Comparison of ENCODE assay signal across 7 cellular contexts in the genomic region with DNA sequence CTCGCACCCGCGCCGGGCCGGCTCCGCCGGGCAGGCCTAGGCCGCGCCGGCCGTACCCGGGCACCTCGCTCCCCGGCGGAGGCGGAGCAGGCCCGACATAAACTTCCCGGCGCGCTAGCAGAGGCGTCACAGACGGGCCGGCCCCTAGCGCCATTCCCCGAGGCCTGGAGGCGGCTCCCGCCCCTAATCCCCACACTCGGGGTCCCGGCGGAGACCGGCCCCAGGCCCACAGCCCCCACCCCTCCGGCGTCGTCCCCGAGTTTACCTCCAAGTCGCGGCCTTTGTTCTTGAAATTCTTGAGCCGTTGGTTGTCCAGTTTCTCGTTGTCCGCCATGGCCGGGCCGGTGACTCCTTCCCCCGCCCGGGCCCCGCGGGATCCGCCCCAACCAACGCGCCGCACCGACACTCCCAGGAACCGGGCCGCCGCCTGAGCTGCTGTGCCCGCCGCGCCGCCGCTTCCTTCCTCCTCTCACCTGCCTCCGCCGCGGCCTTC. TPM values are rescaled to one million over a fixed set of nuclear protein-coding genes. Genes with fewer than 3 reads are reported as not detected.
A peak's percentile ranks its signal among the peaks of the same experiment; 100 is the strongest.
DNase-seq lines count a peak whose midpoint lies in the region; ATAC-seq and TF ChIP-seq lines count a peak whose summit lies in the region.

No MANE protein-coding gene starts in this region.

- H3K36me3 ChIP-seq in GM23338 (ENCODE audit: insufficient read depth) (no peaks in the 10 kb centered on the region), KOPT-K1 (ENCODE audit: insufficient read depth, low read length) (peaks cover 19% of the 10 kb centered on the region), right lobe of liver (no peaks in the 10 kb centered on the region)

- TF ChIP-seq POLR2A in GM15510 (IDR thresholded peaks at IDR 0.05; ENCODE audit: borderline replicate concordance, extremely low read depth, insufficient read length) = peak; percentile 29
- no peak for TF ChIP-seq POLR2A in right lobe of liver (IDR thresholded peaks at IDR 0.05)

- peak overlapping the region; percentile 87 for H3K4me3 ChIP-seq in GM23338
- H3K4me3 ChIP-seq in coronary artery = peak overlapping the region; percentile 88
- peak overlapping the region; percentile 75 to 76 (median 75) for H3K4me3 ChIP-seq in right lobe of liver

- H3K9me3 ChIP-seq in KOPT-K1 (ENCODE audit: insufficient read depth, low read length, poor library complexity, severe bottlenecking) (no peaks in the 10 kb centered on the region), right lobe of liver (no peaks in the 10 kb centered on the region)

- H3K79me2 ChIP-seq in GM23338 (replicated peaks; ENCODE audit: insufficient read depth) = peaks cover 55% of the 10 kb centered on the region

- no peaks in the 10 kb centered on the region for H3F3A ChIP-seq in GM23338 (replicated peaks; ENCODE audit: low read depth)

- H4K20me1 ChIP-seq in GM23338 (replicated peaks; ENCODE audit: insufficient read depth) = peaks cover 37% of the 10 kb centered on the region

- peak overlapping the region; percentile 70 for H3K4me2 ChIP-seq in GM23338

- intact Hi-C loops in right lobe of liver (cut with DNase I) = no loop called here

- ATAC-seq in GM23338 (peak; percentile 58), right lobe of liver (peak; percentile 50 to 77 (median 72))

- H2AFZ ChIP-seq in GM23338 = no peak overlapping the region

- H3K27ac Mint-ChIP-seq in GM23338 = no peak overlapping the region

- peaks cover 45% of the 10 kb centered on the region for H3K36me3 Mint-ChIP-seq in GM23338 (ENCODE audit: low read depth)

- H3K9me3 Mint-ChIP-seq in GM23338 = peaks cover 20% of the 10 kb centered on the region

- H3K4me3 Mint-ChIP-seq in GM23338 = peak overlapping the region; percentile 94; the same call in 2 of the 3 replicates

- TF ChIP-seq CTCF in GM23338 (conservative IDR thresholded peaks at IDR 0.05; ENCODE audit: low read depth in 2 of 2) = no peak
- TF ChIP-seq CTCF in VCaP (conservative IDR thresholded peaks at IDR 0.05) = no peak
- TF ChIP-seq CTCF in coronary artery (IDR thresholded peaks at IDR 0.05) = no peak
- no peak for TF ChIP-seq CTCF in right lobe of liver (IDR thresholded peaks at IDR 0.05)

- H3K27me3 ChIP-seq in GM23338 (ENCODE audit: insufficient read depth) (no peaks in the 10 kb centered on the region), right lobe of liver (no peaks in the 10 kb centered on the region)

- H3K4me1 ChIP-seq in GM23338 (ENCODE audit: insufficient read depth) (peaks cover 19% of the 10 kb centered on the region), right lobe of liver (peaks cover 0 to 40% (median 2%) of the 10 kb centered on the region in 4 donors)

- H3K27ac ChIP-seq in GM23338 (ENCODE audit: low read depth) (peak overlapping the region; percentile 77; the same call in 1 of the 2 replicates), KOPT-K1 (ENCODE audit: low read depth, low read length, poor library complexity, severe bottlenecking) (peak overlapping the region; percentile 84), VCaP (peak overlapping the region; percentile 93), coronary artery (peak overlapping the region; percentile 97 to 99), right lobe of liver (peak overlapping the region; percentile 88 to 96 (median 90))

- 0% methylated on average over 21 of the region's 62 CpGs for whole genome bisulfite sequencing in right lobe of liver (ENCODE audit: insufficient coverage, low coverage, low lambda C conversion rate, missing lambda C conversion rate)

- H3K27me3 Mint-ChIP-seq in GM23338 (ENCODE audit: insufficient read depth, low read depth, poor library complexity) = peaks cover 10% of the 10 kb centered on the region

- DNase-seq in GM23338 (ENCODE audit: low spot score) (peak; percentile 68), coronary artery (ENCODE audit: low spot score) (no peak), right lobe of liver (peak; percentile 81 to 85 (median 82))
- peak; percentile 35 for DNase-seq in stimulated activated CD8-positive, alpha-beta memory T cell treated with anti-CD3 and anti-CD28 coated beads, Interleukin-15, amount 100 ng/mL, for 24 hours (ENCODE audit: low read depth)

- H3K4me1 Mint-ChIP-seq in GM23338 = peaks cover 33% of the 10 kb centered on the region

- H3K9me2 ChIP-seq in GM23338 (ENCODE audit: insufficient read depth) = no peaks in the 10 kb centered on the region

TF ChIP-seq in GM23338, 12 proteins besides CTCF, POLR2A, EP300 and RAD21:
- TF ChIP-seq CREB1 (CRISPR knock-in tag; IDR thresholded peaks at IDR 0.05; ENCODE audit: low read depth) = peak; percentile 85
- no peak for TF ChIP-seq ZNF114 (CRISPR knock-in tag; IDR thresholded peaks at IDR 0.05)
- TF ChIP-seq, protein P1, sequence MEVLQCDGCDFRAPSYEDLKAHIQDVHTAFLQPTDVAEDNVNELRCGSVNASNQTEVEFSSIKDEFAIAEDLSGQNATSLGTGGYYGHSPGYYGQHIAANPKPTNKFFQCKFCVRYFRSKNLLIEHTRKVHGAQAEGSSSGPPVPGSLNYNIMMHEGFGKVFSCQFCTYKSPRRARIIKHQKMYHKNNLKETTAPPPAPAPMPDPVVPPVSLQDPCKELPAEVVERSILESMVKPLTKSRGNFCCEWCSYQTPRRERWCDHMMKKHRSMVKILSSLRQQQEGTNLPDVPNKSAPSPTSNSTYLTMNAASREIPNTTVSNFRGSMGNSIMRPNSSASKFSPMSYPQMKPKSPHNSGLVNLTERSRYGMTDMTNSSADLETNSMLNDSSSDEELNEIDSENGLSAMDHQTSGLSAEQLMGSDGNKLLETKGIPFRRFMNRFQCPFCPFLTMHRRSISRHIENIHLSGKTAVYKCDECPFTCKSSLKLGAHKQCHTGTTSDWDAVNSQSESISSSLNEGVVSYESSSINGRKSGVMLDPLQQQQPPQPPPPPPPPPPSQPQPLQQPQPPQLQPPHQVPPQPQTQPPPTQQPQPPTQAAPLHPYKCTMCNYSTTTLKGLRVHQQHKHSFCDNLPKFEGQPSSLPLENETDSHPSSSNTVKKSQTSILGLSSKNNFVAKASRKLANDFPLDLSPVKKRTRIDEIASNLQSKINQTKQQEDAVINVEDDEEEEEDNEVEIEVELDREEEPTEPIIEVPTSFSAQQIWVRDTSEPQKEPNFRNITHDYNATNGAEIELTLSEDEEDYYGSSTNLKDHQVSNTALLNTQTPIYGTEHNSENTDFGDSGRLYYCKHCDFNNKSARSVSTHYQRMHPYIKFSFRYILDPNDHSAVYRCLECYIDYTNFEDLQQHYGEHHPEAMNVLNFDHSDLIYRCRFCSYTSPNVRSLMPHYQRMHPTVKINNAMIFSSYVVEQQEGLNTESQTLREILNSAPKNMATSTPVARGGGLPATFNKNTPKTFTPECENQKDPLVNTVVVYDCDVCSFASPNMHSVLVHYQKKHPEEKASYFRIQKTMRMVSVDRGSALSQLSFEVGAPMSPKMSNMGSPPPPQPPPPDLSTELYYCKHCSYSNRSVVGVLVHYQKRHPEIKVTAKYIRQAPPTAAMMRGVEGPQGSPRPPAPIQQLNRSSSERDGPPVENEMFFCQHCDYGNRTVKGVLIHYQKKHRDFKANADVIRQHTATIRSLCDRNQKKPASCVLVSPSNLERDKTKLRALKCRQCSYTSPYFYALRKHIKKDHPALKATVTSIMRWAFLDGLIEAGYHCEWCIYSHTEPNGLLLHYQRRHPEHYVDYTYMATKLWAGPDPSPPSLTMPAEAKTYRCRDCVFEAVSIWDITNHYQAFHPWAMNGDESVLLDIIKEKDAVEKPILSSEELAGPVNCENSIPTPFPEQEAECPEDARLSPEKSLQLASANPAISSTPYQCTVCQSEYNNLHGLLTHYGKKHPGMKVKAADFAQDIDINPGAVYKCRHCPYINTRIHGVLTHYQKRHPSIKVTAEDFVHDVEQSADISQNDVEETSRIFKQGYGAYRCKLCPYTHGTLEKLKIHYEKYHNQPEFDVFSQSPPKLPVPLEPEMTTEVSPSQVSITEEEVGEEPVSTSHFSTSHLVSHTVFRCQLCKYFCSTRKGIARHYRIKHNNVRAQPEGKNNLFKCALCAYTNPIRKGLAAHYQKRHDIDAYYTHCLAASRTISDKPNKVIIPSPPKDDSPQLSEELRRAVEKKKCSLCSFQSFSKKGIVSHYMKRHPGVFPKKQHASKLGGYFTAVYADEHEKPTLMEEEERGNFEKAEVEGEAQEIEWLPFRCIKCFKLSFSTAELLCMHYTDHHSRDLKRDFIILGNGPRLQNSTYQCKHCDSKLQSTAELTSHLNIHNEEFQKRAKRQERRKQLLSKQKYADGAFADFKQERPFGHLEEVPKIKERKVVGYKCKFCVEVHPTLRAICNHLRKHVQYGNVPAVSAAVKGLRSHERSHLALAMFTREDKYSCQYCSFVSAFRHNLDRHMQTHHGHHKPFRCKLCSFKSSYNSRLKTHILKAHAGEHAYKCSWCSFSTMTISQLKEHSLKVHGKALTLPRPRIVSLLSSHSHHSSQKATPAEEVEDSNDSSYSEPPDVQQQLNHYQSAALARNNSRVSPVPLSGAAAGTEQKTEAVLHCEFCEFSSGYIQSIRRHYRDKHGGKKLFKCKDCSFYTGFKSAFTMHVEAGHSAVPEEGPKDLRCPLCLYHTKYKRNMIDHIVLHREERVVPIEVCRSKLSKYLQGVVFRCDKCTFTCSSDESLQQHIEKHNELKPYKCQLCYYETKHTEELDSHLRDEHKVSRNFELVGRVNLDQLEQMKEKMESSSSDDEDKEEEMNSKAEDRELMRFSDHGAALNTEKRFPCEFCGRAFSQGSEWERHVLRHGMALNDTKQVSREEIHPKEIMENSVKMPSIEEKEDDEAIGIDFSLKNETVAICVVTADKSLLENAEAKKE (CRISPR knock-in tag; IDR thresholded peaks at IDR 0.05) = no peak

RNA-seq across cellular contexts. Expression of a gene that starts 0.4 kb away (rescaled TPM):
- total RNA-seq in GM23338 (2014; rRNA removed; shearing (Covaris generic)) = 32.2 and 36.2 TPM in 2 replicates
- 17.0 and 17.8 TPM in 2 replicates for polyA plus RNA-seq in GM23338 (2016; fragmentation: Nextera tagmentation; extraction: Ambion mirVana)
- total RNA-seq in right lobe of liver = 10 to 100 TPM; 14.4 to 32.5 (median 18.9) TPM
